ENCODE assay signal across 1 cellular context in genomic region chr2:24009367-24009679, GRCh38.
TF ChIP-seq lines count a peak whose summit lies in the region.

No MANE protein-coding gene starts in this region.

TF ChIP-seq in SK-N-SH treated with all-trans-retinoic acid at 6 μM for 48 hours, 23 proteins besides CTCF, POLR2A, EP300 and RAD21 (continued from another document):
- TF ChIP-seq CSRNP3 (CRISPR knock-in tag; IDR thresholded peaks at IDR 0.05) (no peak), ZFP3 (CRISPR knock-in tag; IDR thresholded peaks at IDR 0.05) (no peak), TOX (CRISPR knock-in tag; IDR thresholded peaks at IDR 0.05; ENCODE audit: borderline replicate concordance) (no peak), POU6F1 (CRISPR knock-in tag; IDR thresholded peaks at IDR 0.05; ENCODE audit: borderline replicate concordance, low read depth) (no peak), CREB5 (CRISPR knock-in tag; IDR thresholded peaks at IDR 0.05; ENCODE audit: low read depth) (no peak)
